In genomic region chr5:169106906-169107305, GRCh38 we compare ENCODE assay signal across 21 cellular contexts.
"Had no signal": no experiment of that assay in that cellular context is flagged by ENCODE, and none has a peak within 500 bp of the region (broad histone marks: within the 10 kb centered on the region; RNA-seq: fewer than 3 reads in every experiment).

No MANE protein-coding gene starts in this region.

- H3K4me1 Mint-ChIP-seq: activated naive CD8-positive, alpha-beta T cell treated with anti-CD3 and anti-CD28 coated beads, Interleukin-2, amount 10 ng/mL, durations not matched to agents 7 days and 5 days; activated T-helper 17 cell treated with anti-CD3 and anti-CD28 coated beads, Interleukin-2, amount 50 U/mL, for 72 hours; immature natural killer cell; naive thymus-derived CD4-positive, alpha-beta T cell had no signal

- H3K27ac Mint-ChIP-seq: activated naive CD8-positive, alpha-beta T cell treated with anti-CD3 and anti-CD28 coated beads, Interleukin-2, amount 10 ng/mL, durations not matched to agents 7 days and 5 days; activated T-cell treated with anti-CD3 and anti-CD28 coated beads, Interleukin-2, amount 50 U/mL, for 24 hours; activated T-helper 17 cell treated with anti-CD3 and anti-CD28 coated beads, Interleukin-2, amount 50 U/mL, for 72 hours; immature natural killer cell; naive thymus-derived CD4-positive, alpha-beta T cell; T-helper 2 cell treated with Interferon-gamma antibody and Interleukin-4, amounts not matched to agents 5 μg/mL and 100 μg/mL, for 36 hours had no signal

- H3K4me3 Mint-ChIP-seq: activated naive CD8-positive, alpha-beta T cell treated with anti-CD3 and anti-CD28 coated beads, Interleukin-2, amount 10 ng/mL, durations not matched to agents 7 days and 5 days; activated T-cell treated with anti-CD3 and anti-CD28 coated beads, Interleukin-2, amount 50 U/mL, for 24 hours; activated T-helper 17 cell treated with anti-CD3 and anti-CD28 coated beads, Interleukin-2, amount 50 U/mL, for 72 hours; immature natural killer cell; naive thymus-derived CD4-positive, alpha-beta T cell; T-helper 2 cell treated with Interferon-gamma antibody and Interleukin-4, amounts not matched to agents 5 μg/mL and 100 μg/mL, for 36 hours had no signal

- H3K27me3 Mint-ChIP-seq: activated naive CD8-positive, alpha-beta T cell treated with anti-CD3 and anti-CD28 coated beads, Interleukin-2, amount 10 ng/mL, durations not matched to agents 7 days and 5 days; activated T-cell treated with anti-CD3 and anti-CD28 coated beads, Interleukin-2, amount 50 U/mL, for 24 hours had no signal

- H3K9me3 Mint-ChIP-seq: activated naive CD8-positive, alpha-beta T cell treated with anti-CD3 and anti-CD28 coated beads, Interleukin-2, amount 10 ng/mL, durations not matched to agents 7 days and 5 days; T-helper 2 cell treated with Interferon-gamma antibody and Interleukin-4, amounts not matched to agents 5 μg/mL and 100 μg/mL, for 36 hours had no signal

- DNase-seq: activated CD4-positive, CD25-positive, alpha-beta regulatory T cell treated with anti-CD3 and anti-CD28 coated beads, Interleukin-2, amount 50 U/mL, for 72 hours; activated CD8-positive, alpha-beta memory T cell treated with anti-CD3 and anti-CD28 coated beads for 24 hours; activated CD8-positive, alpha-beta memory T cell treated with anti-CD3 and anti-CD28 coated beads, Interleukin-2, amount 50 U/mL, for 4 hours; activated naive CD4-positive, alpha-beta T cell treated with Interleukin-2 at 50 U/mL for 16 hours; activated naive CD8-positive, alpha-beta T cell treated with anti-CD3 and anti-CD28 coated beads, Interleukin-2, amount 10 ng/mL, durations not matched to agents 7 days and 5 days; activated T-cell treated with anti-CD3 and anti-CD28 coated beads, Interleukin-2, amount 50 U/mL, for 24 hours; amniotic stem cell; dermis blood vessel endothelial cell; effector CD8-positive, alpha-beta T cell; foreskin keratinocyte; immature natural killer cell; lower lobe of right lung; mesendoderm; naive thymus-derived CD4-positive, alpha-beta T cell; psoas muscle; spleen; stimulated activated CD4-positive, alpha-beta T cell treated with anti-CD3 and anti-CD28 coated beads, Interleukin-4, amount 100 ng/mL, for 1 hour; stimulated activated naive CD4-positive, alpha-beta T cell treated with Interleukin-2 at 50 U/mL for 16 hours; upper lobe of right lung had no signal

- H3K36me3 Mint-ChIP-seq: activated naive CD8-positive, alpha-beta T cell treated with anti-CD3 and anti-CD28 coated beads, Interleukin-2, amount 10 ng/mL, durations not matched to agents 7 days and 5 days; naive thymus-derived CD4-positive, alpha-beta T cell had no signal
